ENCODE assay signal across 8 cellular contexts in genomic region chr17:81683584-81684441, GRCh38. TPM values are rescaled to one million over a fixed set of nuclear protein-coding genes. Genes with fewer than 3 reads are reported as not detected.
DNase-seq lines count a peak whose midpoint lies in the region; ATAC-seq and TF ChIP-seq lines count a peak whose summit lies in the region.

Gene ARL16 (minus strand): TSS chr17:81683797. CDS start chr17:81683753, 44 bp downstream.
Gene HGS (plus strand): TSS chr17:81684011. CDS start chr17:81684067, 56 bp downstream.

- TF ChIP-seq CTCF in suprapubic skin (IDR thresholded peaks at IDR 0.05): no peak

- no peaks in the 10 kb centered on the region for H3K9me3 Mint-ChIP-seq in activated naive CD4-positive, alpha-beta T cell treated with anti-CD3 and anti-CD28 coated beads, Interleukin-2, amount 50 U/mL, for 72 hours

- H3K4me3 ChIP-seq in GM08714 (ENCODE audit: low read length) (peak within 1 kb of the TSS; percentile 82), suprapubic skin (peak within 1 kb of the TSS; percentile 70)

- H3K27ac ChIP-seq in suprapubic skin: peak within 1 kb of the TSS; percentile 93

- TF ChIP-seq POLR2A in suprapubic skin (IDR thresholded peaks at IDR 0.05): peak in 1 of 2 donors; percentile 70

- DNase-seq in NCI-H1092 treated with DMSO at 0.1 percent for 48 hours (lab: John Stamatoyannopoulos, UW) (peak; percentile 98), SKM-1 (lab: John Stamatoyannopoulos, UW; ENCODE audit: unreplicated experiment) (peak; percentile 96), globus pallidus (ENCODE audit: low spot score) (peak; percentile 96), nucleus accumbens (lab: John Stamatoyannopoulos, UW) (peak; percentile 72 to 98 (median 94)), suprapubic skin (ENCODE audit: low spot score in 2 of 2) (peak; percentile 98 to 99)
- peak; percentile 97 to 99 for DNase-seq in activated naive CD4-positive, alpha-beta T cell treated with anti-CD3 and anti-CD28 coated beads, Interleukin-2, amount 50 U/mL, for 72 hours (ENCODE audit: low spot score in 2 of 2)

- peaks cover 9 to 23% of the 10 kb centered on the region in 2 donors for H3K36me3 Mint-ChIP-seq in activated naive CD4-positive, alpha-beta T cell treated with anti-CD3 and anti-CD28 coated beads, Interleukin-2, amount 50 U/mL, for 72 hours

- ATAC-seq in HG02610 (IDR thresholded peaks at IDR 0.05; ENCODE audit: unreplicated experiment): peak; percentile 90
- peak; percentile 97 for ATAC-seq in activated naive CD4-positive, alpha-beta T cell treated with anti-CD3 and anti-CD28 coated beads, Interleukin-2, amount 50 U/mL, for 72 hours

- no peaks in the 10 kb centered on the region for H3K9me3 ChIP-seq in suprapubic skin

- no peak for TF ChIP-seq EP300 in suprapubic skin (IDR thresholded peaks at IDR 0.05)

- WGBS in suprapubic skin: 0% methylated on average over 2 of the region's 112 CpGs

- H3K36me3 ChIP-seq in suprapubic skin: peaks cover 35% of the 10 kb centered on the region

- H3K27ac Mint-ChIP-seq in activated naive CD4-positive, alpha-beta T cell treated with anti-CD3 and anti-CD28 coated beads, Interleukin-2, amount 50 U/mL, for 72 hours: peak within 1 kb of the TSS; percentile 93 to 97

- H3K4me1 ChIP-seq in suprapubic skin: peaks cover 41% of the 10 kb centered on the region

- no peaks in the 10 kb centered on the region for H3K27me3 ChIP-seq in suprapubic skin

RNA-seq across cellular contexts. Expression of gene ARL16, which starts in this region (rescaled TPM):
- 10 to 100 TPM; 12.6 to 30.6 TPM for total RNA-seq in activated naive CD4-positive, alpha-beta T cell treated with anti-CD3 and anti-CD28 coated beads, Interleukin-2, amount 50 U/mL, for 72 hours
- total RNA-seq in suprapubic skin: 10 to 100 TPM; 20.2 to 39.4 (median 36.2) TPM

RNA-seq across cellular contexts. Expression of gene HGS, which starts in this region (rescaled TPM):
- 100 to 1,000 TPM; 111 to 168 TPM for total RNA-seq in activated naive CD4-positive, alpha-beta T cell treated with anti-CD3 and anti-CD28 coated beads, Interleukin-2, amount 50 U/mL, for 72 hours
- 100 to 1,000 TPM in 3 of 4 donors, 10 to 100 TPM in 1; 91.0 to 181 (median 107) TPM for total RNA-seq in suprapubic skin

Comparison
In these comparisons a context has a peak if more than half of its experiments do, and no peak if none do; other contexts are left out.
1. Peak in every context shown above with its lines: DNase-seq, ATAC-seq, H3K4me3 ChIP-seq and H3K27ac ChIP-seq.